ENCODE assay signal across 10 cellular contexts in genomic region chr3:51392301-51393095, GRCh38. TPM values are rescaled to one million over a fixed set of nuclear protein-coding genes. Genes with fewer than 3 reads are reported as not detected.
DNase-seq lines count a peak whose midpoint lies in the region; ATAC-seq, FAIRE-seq and TF ChIP-seq lines count a peak whose summit lies in the region.
"Had no signal": no experiment of that assay in that cellular context is flagged by ENCODE, and none has a peak within 500 bp of the region (broad histone marks: within the 10 kb centered on the region; RNA-seq: fewer than 3 reads in every experiment).

No MANE protein-coding gene starts in this region.

- DNase-seq in SK-N-SH (no peak), K562 (ENCODE audit: extremely low read depth in 1 of 4, low spot score in 3 of 4) (peak in 2 of 4 experiments; percentile 13 to 14), HepG2 (ENCODE audit: low spot score) (no peak), testis (no peak), Ammon's horn (ENCODE audit: low spot score) (no peak)
- DNase-seq: Kasumi-1 had no signal

- H4K20me1 ChIP-seq in SK-N-SH (ENCODE audit: insufficient read depth) = peaks cover 64% of the 10 kb centered on the region
- H4K20me1 ChIP-seq in K562 (replicated peaks; ENCODE audit: control insufficient read depth, insufficient read depth, low read length) = peaks cover 33% of the 10 kb centered on the region; the same call in 1 of the 2 replicates
- H4K20me1 ChIP-seq in HepG2 (ENCODE audit: insufficient read depth, low read length) = peaks cover 20% of the 10 kb centered on the region

- H3K27me3 ChIP-seq in SK-N-SH (ENCODE audit: insufficient read depth) (no peaks in the 10 kb centered on the region), K562 (ENCODE audit: control insufficient read depth in 2 of 2, insufficient read depth in 2 of 2, low read length in 2 of 2) (no peaks in the 10 kb centered on the region), HepG2 (ENCODE audit: control insufficient read depth in 1 of 2, insufficient read depth in 2 of 2, low read length in 2 of 2) (no peaks in the 10 kb centered on the region), testis (no peaks in the 10 kb centered on the region)

- H3K4me3 ChIP-seq in SK-N-SH (ENCODE audit: low read depth in 2 of 2, low read length in 1 of 2) = peak overlapping the region; percentile 76 to 89
- peak overlapping the region; percentile 69 for H3K4me3 ChIP-seq in K562
- H3K4me3 ChIP-seq in HepG2 (replicated peaks in 1 of 3; ENCODE audit: insufficient read depth in 1 of 3, low read depth in 2 of 3, low read length in 3 of 3) = peak overlapping the region; percentile 68 to 89 (median 87)
- peak overlapping the region; percentile 68 to 96 for H3K4me3 ChIP-seq in testis

- H3K27ac ChIP-seq in SK-N-SH (ENCODE audit: low read depth in 2 of 2, low read length in 1 of 2) (peak overlapping the region; percentile 52 to 76; a peak in 2 of 4 replicates), K562 (ENCODE audit: extremely low read depth, low read depth, low read length) (peak overlapping the region; percentile 79; the same call in 2 of the 3 replicates), HepG2 (ENCODE audit: extremely low read length, insufficient read depth, low read length) (no peak overlapping the region), testis (peak overlapping the region; percentile 79 to 91)

- H3K79me2 ChIP-seq in SK-N-SH (ENCODE audit: insufficient read depth) (peaks cover 79% of the 10 kb centered on the region), K562 (ENCODE audit: control insufficient read depth, insufficient read depth, low read length) (peaks cover 50% of the 10 kb centered on the region), HepG2 (ENCODE audit: insufficient read depth, low read length) (peaks cover 46% of the 10 kb centered on the region)

- CTCF ChIA-PET in SK-N-SH (lab: Yijun Ruan, JAX) (interaction anchor here (0.7 to 3.9 kb wide), 7 partner anchors 9 to 776 kb away, joined by 3 to 27 read pairs (median 4); partner anchors contain the start of genes DOCK3, MAPKAPK3 and RAD54L2), K562 (lab: Yijun Ruan, JAX; ENCODE audit: low intra/inter-chr PET ratio) (no interaction called here), HepG2 (lab: Yijun Ruan, JAX; ENCODE audit: low intra/inter-chr PET ratio, low total read pairs) (no interaction called here)

- H3K4me2 ChIP-seq in SK-N-SH = peak overlapping the region; percentile 98
- H3K4me2 ChIP-seq in K562 (ENCODE audit: insufficient read depth, low read length) = peak overlapping the region; percentile 84
- H3K4me2 ChIP-seq in HepG2 (ENCODE audit: low read depth, low read length) = peak overlapping the region; percentile 74

- POLR2A ChIA-PET in SK-N-SH (lab: Yijun Ruan, JAX) (no interaction called here), K562 (lab: Yijun Ruan, JAX) (interaction anchor here (0.6 to 1.1 kb wide), 2 partner anchors 19 to 24 kb away, joined by 3 to 4 read pairs; no protein-coding TSS in a partner anchor), HepG2 (lab: Yijun Ruan, JAX) (interaction anchor here (1.0 kb wide), 1 partner anchor 7 kb away, joined by 3 read pairs; the partner anchor contains the start of gene MANF)

- H3K36me3 ChIP-seq in SK-N-SH (replicated peaks in 1 of 2; ENCODE audit: control insufficient read depth in 1 of 2, insufficient read depth in 2 of 2, low read length in 1 of 2) = peaks cover 34 to 82% of the 10 kb centered on the region in 2 experiments
- peaks cover 80% of the 10 kb centered on the region for H3K36me3 ChIP-seq in K562 (ENCODE audit: control insufficient read depth, insufficient read depth, low read length)
- peaks cover 19 to 55% of the 10 kb centered on the region in 2 experiments for H3K36me3 ChIP-seq in HepG2 (replicated peaks in 1 of 2; ENCODE audit: control insufficient read depth in 1 of 2, insufficient read depth in 2 of 2, low read length in 2 of 2)
- no peaks in the 10 kb centered on the region for H3K36me3 ChIP-seq in testis (ENCODE audit: low read depth, missing control alignments)

- 75% methylated on average over 36 of the region's 44 CpGs for WGBS in SK-N-SH (ENCODE audit: low lambda C conversion rate)
- WGBS in K562 (ENCODE audit: insufficient coverage, low coverage, missing lambda C conversion rate) = 69% methylated on average over 24 of the region's 44 CpGs
- WGBS in HepG2 (ENCODE audit: low lambda C conversion rate) = 96% methylated on average over 26 of the region's 44 CpGs
- 60 to 69% methylated on average over 1 to 43 of the region's 44 CpGs for whole genome bisulfite sequencing in testis, 2 donors

- in situ Hi-C loops in K562 (cut with MboI) (no loop called here), HepG2 (cut with HindIII; ENCODE audit: extremely low pct_ligation_motif_present, low pct_unique_long_range_greater_than_20kb) (no loop called here)

- TF ChIP-seq POLR2A in K562 (conservative IDR thresholded peaks at IDR 0.05) (no peak), HepG2 (IDR thresholded peaks at IDR 0.05; ENCODE audit: insufficient read depth in 1 of 2, low read depth in 2 of 2, low read length in 2 of 2) (no peak), testis (IDR thresholded peaks at IDR 0.05) (no peak)

- TF ChIP-seq EP300 in SK-N-SH (IDR thresholded peaks at IDR 0.05; ENCODE audit: borderline replicate concordance in 1 of 2, low read depth in 1 of 2, low read length in 1 of 2) (no peak), K562 (IDR thresholded peaks at IDR 0.05; ENCODE audit: low read length) (no peak), HepG2 (IDR thresholded peaks at IDR 0.05; ENCODE audit: low read depth in 2 of 2, low read length in 2 of 2) (no peak), HepG2 (CRISPR knock-in tag; IDR thresholded peaks at IDR 0.05; ENCODE audit: borderline replicate concordance) (no peak)

- H3K9me2 ChIP-seq in SK-N-SH = no peaks in the 10 kb centered on the region

- H3K9me3 ChIP-seq in SK-N-SH (no peaks in the 10 kb centered on the region), K562 (replicated peaks; ENCODE audit: control insufficient read depth, insufficient read depth, low read depth, low read length) (no peaks in the 10 kb centered on the region), HepG2 (ENCODE audit: low read length) (no peaks in the 10 kb centered on the region), testis (no peaks in the 10 kb centered on the region)

- H3K9ac ChIP-seq in SK-N-SH (peak overlapping the region; percentile 85), K562 (ENCODE audit: insufficient read depth in 1 of 2, low read depth in 2 of 2, low read length in 2 of 2) (peak overlapping the region; percentile 81 to 92; a peak in 3 of 4 replicates), HepG2 (ENCODE audit: insufficient read depth, low read depth, low read length) (peak overlapping the region; percentile 91)

- TF ChIP-seq CTCF in SK-N-SH (IDR thresholded peaks at IDR 0.05) (no peak), K562 (IDR thresholded peaks at IDR 0.05 in 2 of 3, conservative IDR thresholded peaks at IDR 0.05 in 1 of 3; ENCODE audit: insufficient read depth in 2 of 3, low read depth in 1 of 3, low read length in 3 of 3) (no peak), HepG2 (CRISPR knock-in tag; IDR thresholded peaks at IDR 0.05) (no peak), testis (IDR thresholded peaks at IDR 0.05) (no peak)

- peaks cover 14 to 68% of the 10 kb centered on the region in 2 experiments for H3K4me1 ChIP-seq in SK-N-SH (ENCODE audit: control insufficient read depth in 1 of 2, insufficient read depth in 2 of 2, low read depth in 1 of 2, low read length in 1 of 2)
- H3K4me1 ChIP-seq in K562 (replicated peaks in 1 of 2; ENCODE audit: control insufficient read depth in 2 of 2, insufficient read depth in 2 of 2, low read length in 2 of 2) = peaks cover 19 to 34% of the 10 kb centered on the region in 2 experiments; a peak in 4 of 5 replicates
- peaks cover 61% of the 10 kb centered on the region for H3K4me1 ChIP-seq in HepG2 (ENCODE audit: insufficient read depth, low read length)
- peaks cover 36% of the 10 kb centered on the region for H3K4me1 ChIP-seq in testis

- TF ChIP-seq RAD21 in SK-N-SH (IDR thresholded peaks at IDR 0.05; ENCODE audit: low read length) (no peak), K562 (CRISPR knock-in tag; conservative IDR thresholded peaks at IDR 0.05 in 1 of 2, IDR thresholded peaks at IDR 0.05 in 1 of 2) (no peak), HepG2 (CRISPR knock-in tag; IDR thresholded peaks at IDR 0.05) (no peak)

- intact Hi-C loops in K562 (cut with micrococcal nuclease) = no loop called here
- intact Hi-C loops in HepG2 (cut with micrococcal nuclease; ENCODE audit: unreplicated experiment) = no loop called here
- intact Hi-C loops in testis (cut with DNase I; ENCODE audit: low total_unique reads) = loop anchor here (10.0 kb wide), 2 partner anchors 102 to 272 kb away; no protein-coding TSS in a partner anchor

- H3F3A ChIP-seq in SK-N-SH (replicated peaks; ENCODE audit: insufficient read depth) = peaks cover 47% of the 10 kb centered on the region

- H3K9me1 ChIP-seq in K562 (ENCODE audit: control insufficient read depth, insufficient read depth, low read length) = peaks cover 17% of the 10 kb centered on the region

- ATAC-seq in SK-N-SH treated with all-trans-retinoic acid at 6 μM for 48 hours (no peak), K562 (no peak), HepG2 (no peak), HG02759 (IDR thresholded peaks at IDR 0.05; ENCODE audit: unreplicated experiment) (no peak)
- ATAC-seq in activated CD4-positive, CD25-positive, alpha-beta regulatory T cell treated with anti-CD3 and anti-CD28 coated beads, Interleukin-2, amount 50 U/mL, for 24 hours = no peak

- H2AFZ ChIP-seq in SK-N-SH (ENCODE audit: low read depth) (no peak overlapping the region), K562 (ENCODE audit: low read depth, low read length) (no peak overlapping the region), HepG2 (ENCODE audit: low read length) (no peak overlapping the region)

- no peak for FAIRE-seq in K562 (lab: Jason Lieb, UNC)
- FAIRE-seq in HepG2 (lab: Jason Lieb, UNC) = no peak
- FAIRE-seq: colon had no signal

- BruUV-seq in K562 (replicated peaks; lab: Mats Ljungman, UMichigan) (no TSS peak), HepG2 (replicated peaks; lab: Mats Ljungman, UMichigan) (no TSS peak)

RNA-seq across cellular contexts. Expression of gene RBM15B, which starts 1.4 kb away (rescaled TPM):
- polyA plus RNA-seq in SK-N-SH (2012; rRNA removed) (11.3 and 17.0 TPM in 2 replicates), K562 (2011; rRNA removed) (4.7 and 6.8 TPM in 2 replicates), K562 (2014; fragmentation: Illumina TruSeq; extraction: Trizol) (13.6 and 13.7 TPM in 2 replicates), K562 (2014; fragmentation: Nextera tagmentation; extraction: Ambion mirVana) (1 to 10 TPM; 1.8 to 1.9 TPM), K562 (2014; rRNA removed) (10.5 and 12.2 TPM in 2 replicates), HepG2 (2011; rRNA removed) (8.2 and 8.5 TPM in 2 replicates), testis (ENCODE audit: insufficient read depth, low read depth, low replicate concordance) (27.1 TPM)
- polyA plus RNA-seq in SK-N-SH (2012; cell fraction: cytosol; rRNA removed) = 12.3 and 17.2 TPM in 2 replicates
- 9.4 and 9.8 TPM in 2 replicates for polyA plus RNA-seq in SK-N-SH (2012; cell fraction: nucleus; rRNA removed)
- total RNA-seq in K562 (2011; cell fraction: chromatin; rRNA removed; ENCODE audit: low replicate concordance) = 7.2 and 16.3 TPM in 2 replicates
- total RNA-seq in K562 (2011; cell fraction: nucleolus; rRNA removed) = 13.6 and 16.7 TPM in 2 replicates
- 11.9 and 13.1 TPM in 2 replicates for total RNA-seq in K562 (2011; cell fraction: nucleoplasm; rRNA removed)
- total RNA-seq in K562 (2014; rRNA removed) (14.6 and 19.4 TPM in 2 replicates), K562 (2014; rRNA removed; fragmentation: Illumina TruSeq; extraction: Trizol) (8.1 and 8.8 TPM in 2 replicates), K562 (2015; rRNA removed; fragmentation: Illumina TruSeq; extraction: Trizol) (13.4 and 13.9 TPM in 2 replicates), K562 (2021) (20.7 and 21.0 TPM in 2 replicates), HepG2 (2016; rRNA removed; fragmentation: Illumina TruSeq; extraction: Trizol) (19.3 and 19.6 TPM in 2 replicates), testis (10 to 100 TPM; 33.9 to 41.4 TPM)
- 6.4 and 10.4 TPM in 2 replicates for polyA plus RNA-seq in K562 (2011; cell fraction: cytosol; rRNA removed)
- polyA plus RNA-seq in K562 (2011; cell fraction: nucleus; rRNA removed) = 4.3 and 6.1 TPM in 2 replicates
- polyA plus RNA-seq in K562 (2012) = 10.9 and 12.3 TPM in 2 replicates
- polyA minus RNA-seq in K562 (2011; rRNA and poly(A)+ RNA removed) = 7.6 and 11.9 TPM in 2 replicates
- polyA minus RNA-seq in K562 (2011; cell fraction: cytosol; rRNA and poly(A)+ RNA removed) = 8.6 and 9.6 TPM in 2 replicates
- 10.5 and 13.3 TPM in 2 replicates for polyA minus RNA-seq in K562 (2011; cell fraction: nucleus; rRNA and poly(A)+ RNA removed)
- 4.0 and 4.1 TPM in 2 replicates for total RNA-seq in HepG2 (2016; cell fraction: cytosol; rRNA removed; fragmentation: Illumina TruSeq; extraction: Trizol; ENCODE audit: low read depth)
- 15.8 and 19.9 TPM in 2 replicates for total RNA-seq in HepG2 (2016; cell fraction: insoluble cytoplasmic fraction; rRNA removed; fragmentation: Illumina TruSeq; extraction: Trizol)
- 21.6 and 22.6 TPM in 2 replicates for total RNA-seq in HepG2 (2016; cell fraction: membrane; rRNA removed; fragmentation: Illumina TruSeq; extraction: Trizol)
- total RNA-seq in HepG2 (2016; cell fraction: nucleus; rRNA removed; fragmentation: Illumina TruSeq; extraction: Trizol) = 15.0 and 17.5 TPM in 2 replicates
- polyA plus RNA-seq in HepG2 (2011; cell fraction: cytosol; rRNA removed) = 8.8 and 9.8 TPM in 2 replicates
- polyA plus RNA-seq in HepG2 (2011; cell fraction: nucleus; rRNA removed) = 10.4 and 11.9 TPM in 2 replicates
- polyA plus RNA-seq in HepG2 (2012) = 9.6 and 10.5 TPM in 2 replicates
- polyA plus RNA-seq in HepG2 (2016; cell fraction: cytosol; fragmentation: Illumina TruSeq; extraction: Trizol; ENCODE audit: low read depth) = 3.9 and 4.1 TPM in 2 replicates
- 20.7 and 23.7 TPM in 2 replicates for polyA plus RNA-seq in HepG2 (2016; cell fraction: insoluble cytoplasmic fraction; fragmentation: Illumina TruSeq; extraction: Trizol; ENCODE audit: low read depth)
- 17.3 and 19.5 TPM in 2 replicates for polyA plus RNA-seq in HepG2 (2016; cell fraction: membrane; fragmentation: Illumina TruSeq; extraction: Trizol; ENCODE audit: low read depth)
- polyA plus RNA-seq in HepG2 (2016; cell fraction: nucleus; fragmentation: Illumina TruSeq; extraction: Trizol; ENCODE audit: insufficient read depth, low read depth) = 21.7 and 22.1 TPM in 2 replicates
- polyA minus RNA-seq in HepG2 (2011; rRNA and poly(A)+ RNA removed; ENCODE audit: low replicate concordance) = 23.7 and 28.7 TPM in 2 replicates
- 9.1 and 9.2 TPM in 2 replicates for polyA minus RNA-seq in HepG2 (2011; cell fraction: cytosol; rRNA and poly(A)+ RNA removed)
- 30.8 and 31.5 TPM in 2 replicates for polyA minus RNA-seq in HepG2 (2011; cell fraction: nucleus; rRNA and poly(A)+ RNA removed)

RNA-seq across cellular contexts. Expression of gene MANF, which starts 7.4 kb away (rescaled TPM):
- polyA plus RNA-seq in SK-N-SH (2012; rRNA removed) (118 and 121 TPM in 2 replicates), K562 (2011; rRNA removed) (44.2 and 47.7 TPM in 2 replicates), K562 (2014; fragmentation: Illumina TruSeq; extraction: Trizol) (51.3 and 52.7 TPM in 2 replicates), K562 (2014; fragmentation: Nextera tagmentation; extraction: Ambion mirVana) (1 to 10 TPM; 6.5 to 7.1 TPM), K562 (2014; rRNA removed) (46.7 and 53.5 TPM in 2 replicates), HepG2 (2011; rRNA removed) (47.6 and 55.4 TPM in 2 replicates), testis (ENCODE audit: insufficient read depth, low read depth, low replicate concordance) (167 TPM)
- 151 and 220 TPM in 2 replicates for polyA plus RNA-seq in SK-N-SH (2012; cell fraction: cytosol; rRNA removed)
- polyA plus RNA-seq in SK-N-SH (2012; cell fraction: nucleus; rRNA removed) = 27.1 and 39.2 TPM in 2 replicates
- 46.5 and 57.2 TPM in 2 replicates for total RNA-seq in K562 (2011; cell fraction: chromatin; rRNA removed; ENCODE audit: low replicate concordance)
- 51.5 and 54.2 TPM in 2 replicates for total RNA-seq in K562 (2011; cell fraction: nucleolus; rRNA removed)
- 62.5 and 67.3 TPM in 2 replicates for total RNA-seq in K562 (2011; cell fraction: nucleoplasm; rRNA removed)
- total RNA-seq in K562 (2014; rRNA removed) (41.7 and 58.5 TPM in 2 replicates), K562 (2014; rRNA removed; fragmentation: Illumina TruSeq; extraction: Trizol) (44.9 and 50.8 TPM in 2 replicates), K562 (2015; rRNA removed; fragmentation: Illumina TruSeq; extraction: Trizol) (41.1 and 42.3 TPM in 2 replicates), K562 (2021) (39.3 and 49.9 TPM in 2 replicates), HepG2 (2016; rRNA removed; fragmentation: Illumina TruSeq; extraction: Trizol) (111 and 269 TPM in 2 replicates), testis (10 to 100 TPM; 48.6 to 62.8 TPM)
- 14.5 and 32.1 TPM in 2 replicates for polyA plus RNA-seq in K562 (2011; cell fraction: cytosol; rRNA removed)
- 8.8 and 18.7 TPM in 2 replicates for polyA plus RNA-seq in K562 (2011; cell fraction: nucleus; rRNA removed)
- 48.2 and 67.8 TPM in 2 replicates for polyA plus RNA-seq in K562 (2012)
- 24.2 and 33.3 TPM in 2 replicates for polyA minus RNA-seq in K562 (2011; rRNA and poly(A)+ RNA removed)
- polyA minus RNA-seq in K562 (2011; cell fraction: cytosol; rRNA and poly(A)+ RNA removed) = 9.8 and 17.6 TPM in 2 replicates
- 4.2 and 10.3 TPM in 2 replicates for polyA minus RNA-seq in K562 (2011; cell fraction: nucleus; rRNA and poly(A)+ RNA removed)
- total RNA-seq in HepG2 (2016; cell fraction: cytosol; rRNA removed; fragmentation: Illumina TruSeq; extraction: Trizol; ENCODE audit: low read depth) = 69.4 and 76.3 TPM in 2 replicates
- 107 and 262 TPM in 2 replicates for total RNA-seq in HepG2 (2016; cell fraction: insoluble cytoplasmic fraction; rRNA removed; fragmentation: Illumina TruSeq; extraction: Trizol)
- 72.9 and 73.6 TPM in 2 replicates for total RNA-seq in HepG2 (2016; cell fraction: membrane; rRNA removed; fragmentation: Illumina TruSeq; extraction: Trizol)
- 161 and 173 TPM in 2 replicates for total RNA-seq in HepG2 (2016; cell fraction: nucleus; rRNA removed; fragmentation: Illumina TruSeq; extraction: Trizol)
- polyA plus RNA-seq in HepG2 (2011; cell fraction: cytosol; rRNA removed) = 45.7 and 62.4 TPM in 2 replicates
- 15.5 and 21.5 TPM in 2 replicates for polyA plus RNA-seq in HepG2 (2011; cell fraction: nucleus; rRNA removed)
- polyA plus RNA-seq in HepG2 (2012) = 75.8 and 112 TPM in 2 replicates
- polyA plus RNA-seq in HepG2 (2016; cell fraction: cytosol; fragmentation: Illumina TruSeq; extraction: Trizol; ENCODE audit: low read depth) = 49.9 and 54.5 TPM in 2 replicates
- 114 and 115 TPM in 2 replicates for polyA plus RNA-seq in HepG2 (2016; cell fraction: insoluble cytoplasmic fraction; fragmentation: Illumina TruSeq; extraction: Trizol; ENCODE audit: low read depth)
- polyA plus RNA-seq in HepG2 (2016; cell fraction: membrane; fragmentation: Illumina TruSeq; extraction: Trizol; ENCODE audit: low read depth) = 56.5 and 56.9 TPM in 2 replicates
- 280 and 295 TPM in 2 replicates for polyA plus RNA-seq in HepG2 (2016; cell fraction: nucleus; fragmentation: Illumina TruSeq; extraction: Trizol; ENCODE audit: insufficient read depth, low read depth)
- polyA minus RNA-seq in HepG2 (2011; rRNA and poly(A)+ RNA removed; ENCODE audit: low replicate concordance) = 5.1 and 7.1 TPM in 2 replicates
- 15.4 and 17.7 TPM in 2 replicates for polyA minus RNA-seq in HepG2 (2011; cell fraction: cytosol; rRNA and poly(A)+ RNA removed)
- polyA minus RNA-seq in HepG2 (2011; cell fraction: nucleus; rRNA and poly(A)+ RNA removed) = 16.2 and 19.4 TPM in 2 replicates
